8 cellular contexts compared by ENCODE assay signal in genomic region chr20:62120990-62121775, GRCh38. TPM values are rescaled to one million over a fixed set of nuclear protein-coding genes. Genes with fewer than 3 reads are reported as not detected.
A peak's percentile ranks its signal among the peaks of the same experiment; 100 is the strongest.
DNase-seq lines count a peak whose midpoint lies in the region; ATAC-seq and TF ChIP-seq lines count a peak whose summit lies in the region.

No MANE protein-coding gene starts in this region.

- H3K36me3 ChIP-seq in OCI-LY1 (ENCODE audit: insufficient read depth, low read length) (peaks cover 23% of the 10 kb centered on the region), mesodermal cell (ENCODE audit: control insufficient read depth, insufficient read depth, low read length) (peaks cover 21% of the 10 kb centered on the region), upper lobe of right lung (peaks cover 19% of the 10 kb centered on the region)

- peak overlapping the region; percentile 72; the same call in 1 of the 2 replicates for H2AFZ ChIP-seq in OCI-LY1 (ENCODE audit: low read length)

- WGBS in mesodermal cell (ENCODE audit: insufficient coverage in 2 of 2), 2 experiments, result 27 to 33% methylated on average over 29 to 41 of the region's 45 CpGs

- H3K27me3 ChIP-seq in OCI-LY1 (ENCODE audit: insufficient read depth, low read length), result peaks cover 11% of the 10 kb centered on the region; the same call in 1 of the 2 replicates
- no peaks in the 10 kb centered on the region for H3K27me3 ChIP-seq in upper lobe of right lung

- H3K9ac ChIP-seq in OCI-LY1 (ENCODE audit: low read length), result peak overlapping the region; percentile 67

- H3K4me1 ChIP-seq in OCI-LY1 (ENCODE audit: insufficient read depth, low read length, severe bottlenecking), result peaks cover 20% of the 10 kb centered on the region
- H3K4me1 ChIP-seq in mesodermal cell (ENCODE audit: control insufficient read depth, insufficient read depth, low read length, poor library complexity, severe bottlenecking), result peaks cover 8% of the 10 kb centered on the region
- peaks cover 15% of the 10 kb centered on the region for H3K4me1 ChIP-seq in upper lobe of right lung

- H3K79me2 ChIP-seq in OCI-LY1 (ENCODE audit: insufficient read depth, low read length), result no peaks in the 10 kb centered on the region

- ATAC-seq in HG02588 (IDR thresholded peaks at IDR 0.05; ENCODE audit: unreplicated experiment), result peak; percentile 13
- ATAC-seq in upper lobe of right lung, result peak; percentile 1

- peak overlapping the region; percentile 82 for H3K4me2 ChIP-seq in OCI-LY1 (ENCODE audit: low read length)

- TF ChIP-seq CTCF in OCI-LY1 (IDR thresholded peaks at IDR 0.05; ENCODE audit: low read length), result no peak
- no peak for TF ChIP-seq CTCF in upper lobe of right lung (IDR thresholded peaks at IDR 0.05)

- no peaks in the 10 kb centered on the region for H3K9me3 ChIP-seq in OCI-LY1 (ENCODE audit: low read length)
- H3K9me3 ChIP-seq in mesodermal cell (ENCODE audit: control insufficient read depth, low read length), result no peaks in the 10 kb centered on the region
- no peaks in the 10 kb centered on the region for H3K9me3 ChIP-seq in upper lobe of right lung

- H3K27ac ChIP-seq in OCI-LY1 (ENCODE audit: low read depth, low read length, poor library complexity, severe bottlenecking), result no peak overlapping the region
- H3K27ac ChIP-seq in cingulate gyrus (ENCODE audit: low read depth, low read length), result peak overlapping the region; percentile 90
- peak overlapping the region; percentile 85 for H3K27ac ChIP-seq in mesodermal cell (ENCODE audit: low read depth, low read length, severe bottlenecking)
- H3K27ac ChIP-seq in upper lobe of right lung, result peak overlapping the region; percentile 95

- no peaks in the 10 kb centered on the region for H4K20me1 ChIP-seq in OCI-LY1 (ENCODE audit: insufficient read depth, low read length)

- H3K4me3 ChIP-seq in OCI-LY1 (ENCODE audit: low read depth, low read length, poor library complexity, severe bottlenecking) (peak overlapping the region; percentile 74), mesodermal cell (ENCODE audit: extremely low read depth, insufficient read depth, low read length, poor library complexity, severe bottlenecking) (peak overlapping the region; percentile 55), upper lobe of right lung (peak overlapping the region; percentile 81)

- DNase-seq in NCI-H748 (lab: John Stamatoyannopoulos, UW; ENCODE audit: unreplicated experiment), result peak; percentile 75
- DNase-seq in NCI-H748 treated with DMSO at 0.1 percent for 48 hours (lab: John Stamatoyannopoulos, UW), result no peak
- DNase-seq in upper lobe of right lung, result peak; percentile 85
- no peak for DNase-seq in RPMI8226

- intact Hi-C loops in upper lobe of right lung (cut with DNase I), result no loop called here

- no peaks in the 10 kb centered on the region for H3K9me2 ChIP-seq in OCI-LY1 (ENCODE audit: low read depth, low read length)

- H3F3A ChIP-seq in OCI-LY1 (ENCODE audit: insufficient read depth, low read length), result no peaks in the 10 kb centered on the region

RNA-seq across cellular contexts. Expression of gene LSM14B, which starts 1.1 kb away (rescaled TPM):
- 40.0 TPM for polyA plus RNA-seq in mesodermal cell (2013, experiment 1 of 2)
- polyA plus RNA-seq in mesodermal cell (2013, experiment 2 of 2), result 30.6 TPM
- 35.1 TPM for total RNA-seq in upper lobe of right lung

RNA-seq across cellular contexts. Expression of gene PSMA7, which starts 22.0 kb away (rescaled TPM):
- polyA plus RNA-seq in mesodermal cell (2013, experiment 1 of 2), result 325 TPM
- 333 TPM for polyA plus RNA-seq in mesodermal cell (2013, experiment 2 of 2)
- 209 TPM for total RNA-seq in upper lobe of right lung

RNA-seq across cellular contexts. Expression of gene SS18L1, which starts 22.4 kb away (rescaled TPM):
- polyA plus RNA-seq in mesodermal cell (2013, experiment 1 of 2), result 14.5 TPM
- 12.8 TPM for polyA plus RNA-seq in mesodermal cell (2013, experiment 2 of 2)
- 12.6 TPM for total RNA-seq in upper lobe of right lung

RNA-seq across cellular contexts. Expression of gene TAF4, which starts 55.5 kb away (rescaled TPM):
- 10.7 TPM for polyA plus RNA-seq in mesodermal cell (2013, experiment 1 of 2)
- 13.5 TPM for polyA plus RNA-seq in mesodermal cell (2013, experiment 2 of 2)
- 19.6 TPM for total RNA-seq in upper lobe of right lung

Comparison
In these comparisons a context has a peak if more than half of its experiments do, and no peak if none do; other contexts are left out.
1. DNase-seq: peak in NCI-H748 (single experiment) and upper lobe of right lung (single experiment); none in NCI-H748 treated with DMSO at 0.1 percent for 48 hours (single experiment) and RPMI8226 (single experiment).
2. Peak in every context shown above with its lines, with median percentiles within 50 percentile points of each other: H3K4me3 ChIP-seq.